Comparison of ENCODE assay signal across 8 cellular contexts in genomic region chr19:12840091-12841079, GRCh38. TPM values are rescaled to one million over a fixed set of nuclear protein-coding genes. Genes with fewer than 3 reads are reported as not detected.
DNase-seq lines count a peak whose midpoint lies in the region; ATAC-seq and TF ChIP-seq lines count a peak whose summit lies in the region.

No MANE protein-coding gene starts in this region.

- peak; percentile 62 for DNase-seq in COLO668 (lab: John Stamatoyannopoulos, UW; ENCODE audit: unreplicated experiment)
- peak; percentile 73 for DNase-seq in HT-29 (ENCODE audit: low spot score)
- peak; percentile 49 for DNase-seq in T-helper 2 cell treated with Interferon-gamma antibody and Interleukin-4, amounts not matched to agents 5 μg/mL and 100 μg/mL, for 36 hours (ENCODE audit: low spot score)
- peak; percentile 57 to 83 for DNase-seq in mesothelial cell of epicardium (ENCODE audit: low spot score in 2 of 2, unreplicated experiment in 2 of 2)
- DNase-seq in HK-2 (ENCODE audit: unreplicated experiment): no peak

- no peaks in the 10 kb centered on the region for H3K36me3 Mint-ChIP-seq in T-helper 2 cell treated with Interferon-gamma antibody and Interleukin-4, amounts not matched to agents 5 μg/mL and 100 μg/mL, for 36 hours (ENCODE audit: low read depth)
- H3K36me3 Mint-ChIP-seq in mesothelial cell of epicardium: no peaks in the 10 kb centered on the region

- H3K9me3 Mint-ChIP-seq in T-helper 2 cell treated with Interferon-gamma antibody and Interleukin-4, amounts not matched to agents 5 μg/mL and 100 μg/mL, for 36 hours: no peaks in the 10 kb centered on the region
- H3K9me3 Mint-ChIP-seq in mesothelial cell of epicardium: no peaks in the 10 kb centered on the region

- H3K27ac Mint-ChIP-seq in T-helper 2 cell treated with Interferon-gamma antibody and Interleukin-4, amounts not matched to agents 5 μg/mL and 100 μg/mL, for 36 hours: no peak overlapping the region
- H3K27ac Mint-ChIP-seq in mesothelial cell of epicardium: no peak overlapping the region

- no peaks in the 10 kb centered on the region for H3K9me3 ChIP-seq in ectodermal cell (ENCODE audit: control insufficient read depth, low read length)

- no peak for TF ChIP-seq CTCF in mesothelial cell of epicardium (IDR thresholded peaks at IDR 0.05; ENCODE audit: unreplicated experiment)

- H3K4me3 Mint-ChIP-seq in T-helper 2 cell treated with Interferon-gamma antibody and Interleukin-4, amounts not matched to agents 5 μg/mL and 100 μg/mL, for 36 hours: peak overlapping the region; percentile 58
- H3K4me3 Mint-ChIP-seq in mesothelial cell of epicardium: peak overlapping the region; percentile 63

- H3K27me3 ChIP-seq in ectodermal cell (ENCODE audit: control insufficient read depth, insufficient read depth, low read length, poor library complexity, severe bottlenecking): peaks cover 40% of the 10 kb centered on the region

- H3K27me3 Mint-ChIP-seq in T-helper 2 cell treated with Interferon-gamma antibody and Interleukin-4, amounts not matched to agents 5 μg/mL and 100 μg/mL, for 36 hours (ENCODE audit: low read depth): peaks cover 64% of the 10 kb centered on the region
- H3K27me3 Mint-ChIP-seq in mesothelial cell of epicardium (ENCODE audit: low read depth): peaks cover 83% of the 10 kb centered on the region

- H3K4me1 ChIP-seq in ectodermal cell (ENCODE audit: control insufficient read depth, insufficient read depth, low read length): peaks cover 5% of the 10 kb centered on the region

- peak overlapping the region; percentile 34 for H3K4me3 ChIP-seq in ectodermal cell (ENCODE audit: insufficient read depth, low read depth, low read length)

- 28 to 30% methylated on average over 43 of the region's 43 CpGs for WGBS in ectodermal cell, 2 experiments

- peak overlapping the region; percentile 67 for H3K27ac ChIP-seq in ectodermal cell (ENCODE audit: insufficient read depth, low read depth, low read length, poor library complexity, severe bottlenecking)

- ATAC-seq in GM21447 (IDR thresholded peaks at IDR 0.05; ENCODE audit: unreplicated experiment) (no peak), HG03159 (IDR thresholded peaks at IDR 0.05; ENCODE audit: unreplicated experiment) (no peak)

- no peaks in the 10 kb centered on the region for H3K36me3 ChIP-seq in ectodermal cell (ENCODE audit: control insufficient read depth, insufficient read depth, low read length)

- H3K4me1 Mint-ChIP-seq in T-helper 2 cell treated with Interferon-gamma antibody and Interleukin-4, amounts not matched to agents 5 μg/mL and 100 μg/mL, for 36 hours (ENCODE audit: low read depth): peaks cover 27% of the 10 kb centered on the region
- H3K4me1 Mint-ChIP-seq in mesothelial cell of epicardium: peaks cover 12% of the 10 kb centered on the region

RNA-seq across cellular contexts. Expression of gene MAST1, which starts 2.1 kb away (rescaled TPM):
- total RNA-seq in HT-29 (2014; rRNA removed; shearing (Covaris generic)): 0.58 and 1.7 TPM in 2 replicates
- polyA plus RNA-seq in ectodermal cell (2013, experiment 1 of 4): 20.7 TPM
- polyA plus RNA-seq in ectodermal cell (2013, experiment 2 of 4): 17.8 TPM
- polyA plus RNA-seq in ectodermal cell (2013, experiment 3 of 4): 16.3 TPM
- polyA plus RNA-seq in ectodermal cell (2013, experiment 4 of 4): 14.1 TPM
- total RNA-seq in mesothelial cell of epicardium: 4.0 to 5.8 TPM (median 4.4 TPM) in 3 replicates

RNA-seq across cellular contexts. Expression of gene RTBDN, which starts 6.0 kb away (rescaled TPM):
- 0.13 and 0.16 TPM in 2 replicates for total RNA-seq in HT-29 (2014; rRNA removed; shearing (Covaris generic))
- not detected for polyA plus RNA-seq in ectodermal cell (2013, experiment 1 of 4)
- polyA plus RNA-seq in ectodermal cell (2013, experiment 2 of 4): 0.23 TPM
- not detected for polyA plus RNA-seq in ectodermal cell (2013, experiment 3 of 4)
- 0.36 TPM for polyA plus RNA-seq in ectodermal cell (2013, experiment 4 of 4)
- not detected in 3 replicates for total RNA-seq in mesothelial cell of epicardium

RNA-seq across cellular contexts. Expression of gene RNASEH2A, which starts 34.0 kb away (rescaled TPM):
- total RNA-seq in HT-29 (2014; rRNA removed; shearing (Covaris generic)): 48.2 and 55.4 TPM in 2 replicates
- polyA plus RNA-seq in ectodermal cell (2013, experiment 1 of 4): 86.4 TPM
- 81.8 TPM for polyA plus RNA-seq in ectodermal cell (2013, experiment 2 of 4)
- 66.9 TPM for polyA plus RNA-seq in ectodermal cell (2013, experiment 3 of 4)
- 64.8 TPM for polyA plus RNA-seq in ectodermal cell (2013, experiment 4 of 4)
- 17.5 to 22.7 TPM (median 19.8 TPM) in 3 replicates for total RNA-seq in mesothelial cell of epicardium

RNA-seq across cellular contexts. Expression of gene THSD8, which starts 38.5 kb away (rescaled TPM):
- 0.10 TPM in 1 of 2 replicates, not detected in the other for total RNA-seq in HT-29 (2014; rRNA removed; shearing (Covaris generic))
- polyA plus RNA-seq in ectodermal cell (2013, experiment 1 of 4): 31.0 TPM
- polyA plus RNA-seq in ectodermal cell (2013, experiment 2 of 4): 34.3 TPM
- polyA plus RNA-seq in ectodermal cell (2013, experiment 3 of 4): 16.1 TPM
- polyA plus RNA-seq in ectodermal cell (2013, experiment 4 of 4): 19.4 TPM
- 8.4 to 11.4 TPM (median 8.8 TPM) in 3 replicates for total RNA-seq in mesothelial cell of epicardium

RNA-seq across cellular contexts. Expression of gene PRDX2, which starts 38.8 kb away (rescaled TPM):
- total RNA-seq in HT-29 (2014; rRNA removed; shearing (Covaris generic)): 378 and 396 TPM in 2 replicates
- polyA plus RNA-seq in ectodermal cell (2013, experiment 1 of 4): 529 TPM
- 504 TPM for polyA plus RNA-seq in ectodermal cell (2013, experiment 2 of 4)
- 435 TPM for polyA plus RNA-seq in ectodermal cell (2013, experiment 3 of 4)
- 470 TPM for polyA plus RNA-seq in ectodermal cell (2013, experiment 4 of 4)
- 361 to 381 TPM (median 380 TPM) in 3 replicates for total RNA-seq in mesothelial cell of epicardium
